Comparison of ENCODE assay signal across 23 cellular contexts in genomic region chr7:91551377-91552175, GRCh38.
"Had no signal": no experiment of that assay in that cellular context is flagged by ENCODE, and none has a peak within 500 bp of the region (broad histone marks: within the 10 kb centered on the region; RNA-seq: fewer than 3 reads in every experiment).

No MANE protein-coding gene starts in this region.

- DNase-seq: activated CD4-positive, alpha-beta T cell treated with anti-CD3 and anti-CD28 coated beads, Interleukin-2, amount 10 ng/mL, durations not matched to agents 24 days and 14 days; activated CD8-positive, alpha-beta T cell treated with anti-CD3 and anti-CD28 coated beads for 36 hours; activated effector memory CD4-positive, alpha-beta T cell treated with Interleukin-2 at 50 U/mL for 16 hours; activated naive CD4-positive, alpha-beta T cell treated with anti-CD3 and anti-CD28 coated beads, Interleukin-2, amount 10 ng/mL, durations not matched to agents 7 days and 5 days; activated T-cell treated with anti-CD3 and anti-CD28 coated beads, Interleukin-2, amount 50 U/mL, for 4 hours; aorta; cerebellar nuclear complex; cortex of kidney; effector CD4-positive, alpha-beta T cell; esophagus squamous epithelium; kidney; left ventricle myocardium superior; pancreas; stimulated activated CD4-positive, alpha-beta T cell treated with anti-CD3 and anti-CD28 coated beads, Interleukin-12 subunit alpha, Interleukin-12 subunit beta, amount 100 ng/mL, for 4 hours; stimulated activated CD4-positive, alpha-beta T cell treated with anti-CD3 and anti-CD28 coated beads, Interleukin-1b, Interleukin-23, amount 100 ng/mL, for 48 hours; stimulated activated naive CD4-positive, alpha-beta T cell treated with Interleukin-2 at 50 U/mL for 16 hours; T-helper 1 cell; T-helper 9 cell; thyroid gland had no signal

- H3K9me3 ChIP-seq: breast epithelium, esophagus squamous epithelium, neutrophil, pancreas, thyroid gland had no signal

- H3K4me3 ChIP-seq: breast epithelium, esophagus squamous epithelium, hepatocyte, pancreas, thyroid gland had no signal

- H3K4me2 ChIP-seq: hepatocyte had no signal

- H3K27me3 ChIP-seq: breast epithelium, esophagus squamous epithelium, hepatocyte, neutrophil, pancreas, thyroid gland had no signal

- H3K79me2 ChIP-seq: hepatocyte had no signal

- H2AFZ ChIP-seq: hepatocyte had no signal

- H3K36me3 ChIP-seq: breast epithelium, esophagus squamous epithelium, neutrophil, pancreas, thyroid gland had no signal

- ATAC-seq: activated CD8-positive, alpha-beta T cell treated with anti-CD3 and anti-CD28 coated beads for 36 hours; activated T-cell treated with anti-CD3 and anti-CD28 coated beads, Interleukin-2, amount 50 U/mL, for 4 hours; left ventricle myocardium superior; natural killer cell treated with Interleukin-12 subunit alpha and Interleukin-12 subunit beta and Interleukin-15 and Interleukin-18, amount 100 ng/mL, for 72 hours; pancreas had no signal

- H3K27ac ChIP-seq: breast epithelium, esophagus squamous epithelium, hepatocyte, neutrophil, pancreas, thyroid gland had no signal

- H3K4me1 ChIP-seq: breast epithelium, pancreas, thyroid gland had no signal
